In genomic region chrX:85243155-85243554, GRCh38 we compare ENCODE assay signal across 10 cellular contexts. TPM values are rescaled to one million over a fixed set of nuclear protein-coding genes. Genes with fewer than 3 reads are reported as not detected.
DNase-seq lines count a peak whose midpoint lies in the region; ATAC-seq, FAIRE-seq and TF ChIP-seq lines count a peak whose summit lies in the region.
"Had no signal": no experiment of that assay in that cellular context is flagged by ENCODE, and none has a peak within 500 bp of the region (broad histone marks: within the 10 kb centered on the region; RNA-seq: fewer than 3 reads in every experiment).

No MANE protein-coding gene starts in this region.

- H3K4me3 ChIP-seq in Caco-2 (ENCODE audit: low read depth, low read length) (peak overlapping the region; percentile 61), GM12878 (no peak overlapping the region)

- no peaks in the 10 kb centered on the region for H3K4me1 ChIP-seq in Caco-2
- no peaks in the 10 kb centered on the region for H3K4me1 ChIP-seq in GM12878 (ENCODE audit: control insufficient read depth, insufficient read depth, low read length)

- H3K36me3 Mint-ChIP-seq in Caco-2 (ENCODE audit: insufficient read depth, unreplicated experiment) = peaks cover under 1% of the 10 kb centered on the region
- no peaks in the 10 kb centered on the region for H3K36me3 Mint-ChIP-seq in IgD-negative memory B cell
- no peaks in the 10 kb centered on the region for H3K36me3 Mint-ChIP-seq in natural killer cell treated with Interleukin-12 subunit alpha and Interleukin-12 subunit beta and Interleukin-15 and Interleukin-18, amount 100 ng/mL, for 72 hours

- no peak for TF ChIP-seq CTCF in Caco-2 (IDR thresholded peaks at IDR 0.05; ENCODE audit: insufficient read depth in 1 of 2, low read depth in 1 of 2, low read length in 1 of 2, severe bottlenecking in 1 of 2, unreplicated experiment in 1 of 2)
- TF ChIP-seq CTCF in GM12878 (IDR thresholded peaks at IDR 0.05 in 2 of 3, conservative IDR thresholded peaks at IDR 0.05 in 1 of 3; ENCODE audit: control insufficient read depth in 2 of 3, extremely low read depth in 1 of 3, insufficient read depth in 1 of 3, low read depth in 3 of 3, low read length in 3 of 3) = no peak
- no peak for TF ChIP-seq CTCF in RWPE1 (conservative IDR thresholded peaks at IDR 0.05; ENCODE audit: low read depth)

- no peak for ATAC-seq in GM12878
- ATAC-seq in natural killer cell treated with Interleukin-12 subunit alpha and Interleukin-12 subunit beta and Interleukin-15 and Interleukin-18, amount 100 ng/mL, for 72 hours = no peak

- H2AFZ ChIP-seq in GM12878 (ENCODE audit: control insufficient read depth, low read depth, low read length) = peak overlapping the region; percentile 45

- H3K27ac Mint-ChIP-seq in Caco-2 (ENCODE audit: unreplicated experiment) = peak overlapping the region; percentile 80
- H3K27ac Mint-ChIP-seq in IgD-negative memory B cell = no peak overlapping the region
- no peak overlapping the region for H3K27ac Mint-ChIP-seq in natural killer cell treated with Interleukin-12 subunit alpha and Interleukin-12 subunit beta and Interleukin-15 and Interleukin-18, amount 100 ng/mL, for 72 hours

- H3K27me3 ChIP-seq in Caco-2 (replicated peaks; ENCODE audit: control insufficient read depth, insufficient read depth, low read length) (no peaks in the 10 kb centered on the region), GM12878 (replicated peaks in 1 of 2; ENCODE audit: control insufficient read depth in 2 of 2, insufficient read depth in 2 of 2, low read length in 1 of 2) (no peaks in the 10 kb centered on the region)
- H3K27me3 ChIP-seq: heart left ventricle had no signal

- FAIRE-seq in GM12878 (lab: Jason Lieb, UNC) = no peak

- WGBS in GM12878 (ENCODE audit: insufficient coverage, insufficient replicate concordance, low lambda C conversion rate, missing lambda C conversion rate) = 97% methylated on average over 2 of the region's 2 CpGs

- no peaks in the 10 kb centered on the region for H3K36me3 ChIP-seq in Caco-2 (ENCODE audit: control insufficient read depth, insufficient read depth, low read length)
- no peaks in the 10 kb centered on the region for H3K36me3 ChIP-seq in GM12878 (ENCODE audit: control insufficient read depth in 2 of 2, insufficient read depth in 2 of 2, low read length in 1 of 2)
- H3K36me3 ChIP-seq: heart left ventricle had no signal

- CTCF ChIA-PET in Caco-2 (lab: Charles Lee) (no interaction called here), GM12878 (lab: Yijun Ruan, JAX) (no interaction called here), RWPE1 (lab: Yijun Ruan, JAX) (no interaction called here)

- H3K4me3 Mint-ChIP-seq in Caco-2 (ENCODE audit: unreplicated experiment) = peak overlapping the region; percentile 92
- H3K4me3 Mint-ChIP-seq in IgD-negative memory B cell = peak overlapping the region; percentile 58 to 93 (median 82)
- peak overlapping the region; percentile 34 for H3K4me3 Mint-ChIP-seq in natural killer cell treated with Interleukin-12 subunit alpha and Interleukin-12 subunit beta and Interleukin-15 and Interleukin-18, amount 100 ng/mL, for 72 hours

- H4K20me1 ChIP-seq in GM12878 (ENCODE audit: control insufficient read depth, insufficient read depth) = no peaks in the 10 kb centered on the region

- DNase-seq in Caco-2 (no peak), GM12878 (ENCODE audit: low read depth, low spot score) (no peak), Kasumi-1 (lab: John Stamatoyannopoulos, UW) (no peak), RWPE1 (ENCODE audit: low spot score) (no peak), SKM-1 treated with dmso at 0.1 percent for 144 hours (lab: John Stamatoyannopoulos, UW; ENCODE audit: unreplicated experiment) (no peak), HPDE6-E6E7 (ENCODE audit: extremely low spot score) (no peak)
- DNase-seq in natural killer cell treated with Interleukin-12 subunit alpha and Interleukin-12 subunit beta and Interleukin-15 and Interleukin-18, amount 100 ng/mL, for 72 hours (ENCODE audit: low spot score) = no peak

- RAD21 ChIA-PET in GM12878 (lab: Charles Lee; ENCODE audit: unreplicated experiment) = no interaction called here

- BruUV-seq in Caco-2 (replicated peaks; lab: Mats Ljungman, UMichigan) = no TSS peak
- BruUV-seq in GM12878 (replicated peaks; lab: Mats Ljungman, UMichigan) = no TSS peak

- intact Hi-C loops in Caco-2 (cut with micrococcal nuclease; ENCODE audit: unreplicated experiment) (no loop called here), GM12878 (cut with micrococcal nuclease; ENCODE audit: unreplicated experiment) (no loop called here)

- H3K9me3 Mint-ChIP-seq in Caco-2 (ENCODE audit: unreplicated experiment) (no peaks in the 10 kb centered on the region), IgD-negative memory B cell (no peaks in the 10 kb centered on the region)
- H3K9me3 Mint-ChIP-seq in natural killer cell treated with Interleukin-12 subunit alpha and Interleukin-12 subunit beta and Interleukin-15 and Interleukin-18, amount 100 ng/mL, for 72 hours = no peaks in the 10 kb centered on the region

- no peak for TF ChIP-seq RAD21 in GM12878 (IDR thresholded peaks at IDR 0.05; ENCODE audit: insufficient read depth, low read depth, low read length)

- no peak overlapping the region for H3K4me2 ChIP-seq in GM12878 (ENCODE audit: control insufficient read depth, insufficient read depth)

- H3K4me1 Mint-ChIP-seq in Caco-2 (ENCODE audit: low read depth, unreplicated experiment) (peaks cover 9% of the 10 kb centered on the region), IgD-negative memory B cell (peaks cover 4 to 10% (median 7%) of the 10 kb centered on the region in 3 donors)
- peaks cover 5 to 12% of the 10 kb centered on the region in 2 donors for H3K4me1 Mint-ChIP-seq in natural killer cell treated with Interleukin-12 subunit alpha and Interleukin-12 subunit beta and Interleukin-15 and Interleukin-18, amount 100 ng/mL, for 72 hours (ENCODE audit: low read depth in 2 of 2)

- POLR2A ChIA-PET in Caco-2 (lab: Charles Lee) = no interaction called here
- POLR2A ChIA-PET in GM12878 (lab: Charles Lee) = no interaction called here
- POLR2A ChIA-PET in RWPE1 (lab: Yijun Ruan, JAX; ENCODE audit: low non-redundant PET) = no interaction called here

- H3K9me3 ChIP-seq in Caco-2 (no peaks in the 10 kb centered on the region), GM12878 (replicated peaks; ENCODE audit: control insufficient read depth, insufficient read depth, low read length) (no peaks in the 10 kb centered on the region)
- H3K9me3 ChIP-seq: heart left ventricle had no signal

- no peak overlapping the region for H3K27ac ChIP-seq in GM12878 (ENCODE audit: control insufficient read depth, insufficient read depth)
- no peak overlapping the region for H3K27ac ChIP-seq in RWPE1

- in situ Hi-C loops in GM12878 (cut with MboI) = no loop called here

- H3K79me2 ChIP-seq in GM12878 (ENCODE audit: control insufficient read depth, insufficient read depth, low read length) = no peaks in the 10 kb centered on the region

- H3K27me3 Mint-ChIP-seq in Caco-2 (ENCODE audit: insufficient read depth, unreplicated experiment) = no peaks in the 10 kb centered on the region
- peaks cover 3% of the 10 kb centered on the region for H3K27me3 Mint-ChIP-seq in IgD-negative memory B cell
- H3K27me3 Mint-ChIP-seq in natural killer cell treated with Interleukin-12 subunit alpha and Interleukin-12 subunit beta and Interleukin-15 and Interleukin-18, amount 100 ng/mL, for 72 hours = peaks cover 0 to 13% of the 10 kb centered on the region in 2 donors

- SMC1A ChIA-PET in GM12878 (lab: Charles Lee; ENCODE audit: uncharacterized antibody, unreplicated experiment) = no interaction called here

- TF ChIP-seq POLR2A in GM12878 (IDR thresholded peaks at IDR 0.05; ENCODE audit: low read depth, low read length) = no peak

- TF ChIP-seq EP300 in GM12878 (IDR thresholded peaks at IDR 0.05; ENCODE audit: borderline replicate concordance in 1 of 2, control insufficient read depth in 1 of 2, low read depth in 2 of 2, low read length in 2 of 2) = no peak

- no peak overlapping the region for H3K9ac ChIP-seq in GM12878 (ENCODE audit: control insufficient read depth, insufficient read depth, low read length)

RNA-seq across cellular contexts. Expression of gene SATL1, which starts 0.4 kb away (rescaled TPM):
- 0.19 and 0.45 TPM in 2 replicates for total RNA-seq in Caco-2 (2022)
- polyA plus RNA-seq in IgD-negative memory B cell = 0.05 TPM
- total RNA-seq in GM12878 (2013; cell fraction: nucleolus; rRNA removed) = not detected in 2 replicates
- total RNA-seq in GM12878 (2014; rRNA removed) = not detected in 2 replicates
- total RNA-seq in GM12878 (2014; rRNA removed; fragmentation: Illumina TruSeq; extraction: Trizol) = not detected in 2 replicates
- total RNA-seq in GM12878 (2021) = not detected in 2 replicates
- polyA plus RNA-seq in GM12878 (2011; ENCODE audit: low read depth) = not detected
- polyA plus RNA-seq in GM12878 (2011; rRNA removed) = 0.01 and 0.04 TPM in 2 replicates
- not detected in 2 replicates for polyA plus RNA-seq in GM12878 (2011; cell fraction: cytosol; rRNA removed)
- 0.04 TPM in 1 of 2 replicates, not detected in the other for polyA plus RNA-seq in GM12878 (2011; cell fraction: nucleus; rRNA removed)
- 0.04 TPM in 1 of 2 replicates, not detected in the other for polyA plus RNA-seq in GM12878 (2012)
- not detected in 2 replicates for polyA plus RNA-seq in GM12878 (2014; fragmentation: Illumina TruSeq; extraction: Trizol)
- not detected for polyA plus RNA-seq in GM12878 (2014; fragmentation: Nextera tagmentation; extraction: Ambion mirVana)
- not detected in 2 replicates for polyA plus RNA-seq in GM12878 (2014; rRNA removed)
- polyA plus RNA-seq in GM12878 (2016; fragmentation: Nextera tagmentation; extraction: Ambion mirVana) = not detected
- polyA minus RNA-seq in GM12878 (2011; rRNA and poly(A)+ RNA removed) = not detected in 2 replicates
- not detected in 2 replicates for polyA minus RNA-seq in GM12878 (2011; cell fraction: cytosol; rRNA and poly(A)+ RNA removed)
- polyA minus RNA-seq in GM12878 (2011; cell fraction: nucleus; rRNA and poly(A)+ RNA removed) = not detected in 2 replicates
- total RNA-seq in natural killer cell treated with Interleukin-12 subunit alpha and Interleukin-12 subunit beta and Interleukin-15 and Interleukin-18, amount 100 ng/mL, for 72 hours = not detected
- total RNA-seq: activated CD8-positive, alpha-beta memory T cell treated with anti-CD3 and anti-CD28 coated beads for 36 hours had no signal
- polyA plus RNA-seq: heart left ventricle had no signal

RNA-seq across cellular contexts. Expression of gene ZNF711, which starts 0.6 kb away (rescaled TPM):
- total RNA-seq in Caco-2 (2022) (11.0 and 12.7 TPM in 2 replicates), GM12878 (2014; rRNA removed) (2.1 and 2.3 TPM in 2 replicates), GM12878 (2014; rRNA removed; fragmentation: Illumina TruSeq; extraction: Trizol) (2.9 and 3.1 TPM in 2 replicates), GM12878 (2021) (2.0 TPM in 2 replicates)
- polyA plus RNA-seq in IgD-negative memory B cell (3.7 TPM), GM12878 (2011; rRNA removed) (16.5 and 26.8 TPM in 2 replicates), GM12878 (2014; fragmentation: Illumina TruSeq; extraction: Trizol) (3.2 and 4.6 TPM in 2 replicates), GM12878 (2014; fragmentation: Nextera tagmentation; extraction: Ambion mirVana) (1 to 10 TPM in 1 of 2 experiments, under 1 TPM in 1; 1.00 to 1.4 TPM), GM12878 (2014; rRNA removed) (2.0 and 3.1 TPM in 2 replicates), GM12878 (2016; fragmentation: Nextera tagmentation; extraction: Ambion mirVana) (1 to 10 TPM; 2.6 to 3.8 TPM)
- 25.3 and 26.6 TPM in 2 replicates for total RNA-seq in GM12878 (2013; cell fraction: nucleolus; rRNA removed)
- 1.8 TPM for polyA plus RNA-seq in GM12878 (2011; ENCODE audit: low read depth)
- polyA plus RNA-seq in GM12878 (2011; cell fraction: cytosol; rRNA removed) = 3.8 and 4.0 TPM in 2 replicates
- polyA plus RNA-seq in GM12878 (2011; cell fraction: nucleus; rRNA removed) = 25.7 and 31.8 TPM in 2 replicates
- polyA plus RNA-seq in GM12878 (2012) = 3.3 and 4.7 TPM in 2 replicates
- polyA minus RNA-seq in GM12878 (2011; rRNA and poly(A)+ RNA removed) = 7.8 and 11.8 TPM in 2 replicates
- 1.6 and 2.1 TPM in 2 replicates for polyA minus RNA-seq in GM12878 (2011; cell fraction: cytosol; rRNA and poly(A)+ RNA removed)
- 7.3 and 8.9 TPM in 2 replicates for polyA minus RNA-seq in GM12878 (2011; cell fraction: nucleus; rRNA and poly(A)+ RNA removed)
- under 1 TPM; 0.26 to 0.36 TPM for total RNA-seq in natural killer cell treated with Interleukin-12 subunit alpha and Interleukin-12 subunit beta and Interleukin-15 and Interleukin-18, amount 100 ng/mL, for 72 hours

Comparison
In these comparisons a context has a peak if more than half of its experiments do, and no peak if none do; other contexts are left out.
1. H3K4me3 Mint-ChIP-seq: peak in every context shown above with its lines; median percentile 92 in Caco-2; 82 in IgD-negative memory B cell; 34 in natural killer cell treated with Interleukin-12 subunit alpha and Interleukin-12 subunit beta and Interleukin-15 and Interleukin-18, amount 100 ng/mL, for 72 hours.